ENCODE assay signal across 29 cellular contexts in genomic region chr22:45925811-45926351, GRCh38. TPM values are rescaled to one million over a fixed set of nuclear protein-coding genes. Genes with fewer than 3 reads are reported as not detected.
DNase-seq lines count a peak whose midpoint lies in the region; ATAC-seq and TF ChIP-seq lines count a peak whose summit lies in the region.
"Had no signal": no experiment of that assay in that cellular context is flagged by ENCODE, and none has a peak within 500 bp of the region (broad histone marks: within the 10 kb centered on the region; RNA-seq: fewer than 3 reads in every experiment).

No MANE protein-coding gene starts in this region.

- H3K9me3 Mint-ChIP-seq in activated naive CD8-positive, alpha-beta T cell treated with anti-CD3 and anti-CD28 coated beads for 36 hours = no peaks in the 10 kb centered on the region
- H3K9me3 Mint-ChIP-seq: activated T-cell treated with anti-CD3 and anti-CD28 coated beads, Interleukin-2, amount 50 U/mL, for 72 hours; CD8-positive, alpha-beta T cell; neural progenitor cell had no signal

- no peak overlapping the region for H3K27ac Mint-ChIP-seq in activated naive CD8-positive, alpha-beta T cell treated with anti-CD3 and anti-CD28 coated beads for 36 hours
- H3K27ac Mint-ChIP-seq: activated T-cell treated with anti-CD3 and anti-CD28 coated beads, Interleukin-2, amount 50 U/mL, for 72 hours; CD8-positive, alpha-beta T cell; memory B cell; neural progenitor cell; stimulated activated memory B cell treated with anti-CD40 and anti-IgM and Interleukin-4, amounts not matched to agents 10 μg/mL and 1 μg/mL and 100 μg/mL, for 72 hours had no signal

- H3K4me3 Mint-ChIP-seq in activated naive CD8-positive, alpha-beta T cell treated with anti-CD3 and anti-CD28 coated beads for 36 hours = no peak overlapping the region
- H3K4me3 Mint-ChIP-seq: activated T-cell treated with anti-CD3 and anti-CD28 coated beads, Interleukin-2, amount 50 U/mL, for 72 hours; CD8-positive, alpha-beta T cell; memory B cell; neural progenitor cell; stimulated activated memory B cell treated with anti-CD40 and anti-IgM and Interleukin-4, amounts not matched to agents 10 μg/mL and 1 μg/mL and 100 μg/mL, for 72 hours had no signal

- peaks cover 5% of the 10 kb centered on the region for H3K27me3 Mint-ChIP-seq in activated naive CD8-positive, alpha-beta T cell treated with anti-CD3 and anti-CD28 coated beads for 36 hours

- TF ChIP-seq RAD21 in Ishikawa (IDR thresholded peaks at IDR 0.05; ENCODE audit: low read depth) = no peak

- ATAC-seq in GM19395 (IDR thresholded peaks at IDR 0.05; ENCODE audit: unreplicated experiment) = no peak
- ATAC-seq: activated T-cell treated with anti-CD3 and anti-CD28 coated beads, Interleukin-2, amount 50 U/mL, for 72 hours; CD8-positive, alpha-beta T cell; esophagus mucosa; left colon; stimulated activated memory B cell treated with anti-CD40 and anti-IgM and Interleukin-4, amounts not matched to agents 10 μg/mL and 1 μg/mL and 100 μg/mL, for 72 hours had no signal

- no peaks in the 10 kb centered on the region for H3K36me3 Mint-ChIP-seq in activated naive CD8-positive, alpha-beta T cell treated with anti-CD3 and anti-CD28 coated beads for 36 hours
- H3K36me3 Mint-ChIP-seq: CD8-positive, alpha-beta T cell; memory B cell; stimulated activated memory B cell treated with anti-CD40 and anti-IgM and Interleukin-4, amounts not matched to agents 10 μg/mL and 1 μg/mL and 100 μg/mL, for 72 hours had no signal

- peak; percentile 60 for DNase-seq in Daoy (ENCODE audit: low read depth)
- DNase-seq in cerebellum (ENCODE audit: low spot score) = peak; percentile 53
- DNase-seq in renal cortical epithelial cell (ENCODE audit: low read depth) = peak; percentile 46
- DNase-seq in OCI-M1 (lab: John Stamatoyannopoulos, UW) = no peak
- DNase-seq in activated naive CD8-positive, alpha-beta T cell treated with anti-CD3 and anti-CD28 coated beads for 36 hours = no peak
- DNase-seq: activated CD4-positive, alpha-beta T cell treated with anti-CD3 and anti-CD28 coated beads, Interleukin-2, amount 50 U/mL, for 4 hours; activated naive CD4-positive, alpha-beta T cell treated with Interleukin-2 at 50 U/mL for 16 hours; activated T-cell treated with anti-CD3 and anti-CD28 coated beads, Interleukin-2, amount 50 U/mL, for 72 hours; CD8-positive, alpha-beta T cell; colonic mucosa; DMS 273 treated with DMSO at 0.1 percent for 48 hours; effector memory CD4-positive, alpha-beta T cell; foreskin melanocyte; Karpas-422; left colon; MV-4-11; NCI-H1436 treated with DMSO at 0.1 percent for 48 hours; NCI-H2107; NCI-H524; right cardiac atrium; stimulated activated CD4-positive, alpha-beta T cell treated with anti-CD3 and anti-CD28 coated beads, Interleukin-4, amount 100 ng/mL, for 4 hours had no signal

- H3K4me1 Mint-ChIP-seq in activated naive CD8-positive, alpha-beta T cell treated with anti-CD3 and anti-CD28 coated beads for 36 hours = no peaks in the 10 kb centered on the region
- H3K4me1 Mint-ChIP-seq: stimulated activated memory B cell treated with anti-CD40 and anti-IgM and Interleukin-4, amounts not matched to agents 10 μg/mL and 1 μg/mL and 100 μg/mL, for 72 hours had no signal

- peak; percentile 34; the same call in 1 of the 2 replicates for TF ChIP-seq EP300 in Ishikawa (IDR thresholded peaks at IDR 0.05; ENCODE audit: borderline replicate concordance)

TF ChIP-seq in Ishikawa, 13 proteins besides CTCF, POLR2A, EP300 and RAD21:
- TF ChIP-seq ZBTB7A (IDR thresholded peaks at IDR 0.05; ENCODE audit: low read depth) = peak; percentile 83; the same call in 1 of the 2 replicates
- no peak for TF ChIP-seq CEBPB (IDR thresholded peaks at IDR 0.05)
- peak; percentile 48 for TF ChIP-seq MAX (IDR thresholded peaks at IDR 0.05)
- TF ChIP-seq TEAD4 (IDR thresholded peaks at IDR 0.05) = peak; percentile 53; the same call in 1 of the 2 replicates
- no peak for TF ChIP-seq YY1 (IDR thresholded peaks at IDR 0.05; ENCODE audit: low read depth)
- TF ChIP-seq TAF1 (IDR thresholded peaks at IDR 0.05; ENCODE audit: low read depth) = no peak
- TF ChIP-seq CREB1 (IDR thresholded peaks at IDR 0.05; ENCODE audit: low read depth) = no peak
- peak; percentile 44 for TF ChIP-seq NFIC (IDR thresholded peaks at IDR 0.05)
- TF ChIP-seq USF1 (IDR thresholded peaks at IDR 0.05) = peak; percentile 58

RNA-seq across cellular contexts. Expression of gene WNT7B, which starts 51.1 kb away (rescaled TPM):
- 13.3 and 15.7 TPM in 2 replicates for total RNA-seq in Daoy (2014; rRNA removed; shearing (Covaris generic))
- 39.7 TPM for total RNA-seq in cerebellum
- total RNA-seq in renal cortical epithelial cell = 14.5 and 16.7 TPM in 2 replicates
- not detected for total RNA-seq in activated naive CD8-positive, alpha-beta T cell treated with anti-CD3 and anti-CD28 coated beads for 36 hours
- total RNA-seq: activated T-cell treated with anti-CD3 and anti-CD28 coated beads, Interleukin-2, amount 50 U/mL, for 72 hours; CD8-positive, alpha-beta T cell; left colon; right cardiac atrium; SK-MEL-5; T-helper 1 cell treated with Interleukin-12 subunit alpha and Interleukin-12 subunit beta and Interleukin-4 antibody, amounts not matched to agents 30 ng/mL and 1 ng/mL, for 36 hours had no signal

Comparison
In these comparisons a context has a peak if more than half of its experiments do, and no peak if none do; other contexts are left out.
1. DNase-seq: peak in Daoy (single experiment), cerebellum (single experiment) and renal cortical epithelial cell (single experiment); none in OCI-M1 (single experiment) and activated naive CD8-positive, alpha-beta T cell treated with anti-CD3 and anti-CD28 coated beads for 36 hours (single experiment).
2. RNA of gene WNT7B, which starts 51.1 kb away (total RNA-seq): 39.7 TPM in cerebellum (single experiment), 14.5 to 16.7 TPM in renal cortical epithelial cell and 13.3 to 15.7 TPM in Daoy; not detected in activated naive CD8-positive, alpha-beta T cell treated with anti-CD3 and anti-CD28 coated beads for 36 hours; every median in the first group is over 10 times any median in the second.